Comparison of ENCODE assay signal across 17 cellular contexts in genomic region chr11:75762885-75763284, GRCh38. TPM values are rescaled to one million over a fixed set of nuclear protein-coding genes. Genes with fewer than 3 reads are reported as not detected.
DNase-seq lines count a peak whose midpoint lies in the region; ATAC-seq and TF ChIP-seq lines count a peak whose summit lies in the region.
"Had no signal": no experiment of that assay in that cellular context is flagged by ENCODE, and none has a peak within 500 bp of the region (broad histone marks: within the 10 kb centered on the region; RNA-seq: fewer than 3 reads in every experiment).

No MANE protein-coding gene starts in this region.

- no peaks in the 10 kb centered on the region for H3K9me3 ChIP-seq in adipocyte (ENCODE audit: control insufficient read depth, low read length)
- H3K9me3 ChIP-seq in liver (ENCODE audit: control insufficient read depth in 4 of 4, low read length in 3 of 4), result no peaks in the 10 kb centered on the region
- H3K9me3 ChIP-seq in upper lobe of right lung, result no peaks in the 10 kb centered on the region
- H3K9me3 ChIP-seq: breast epithelium, pancreas, uterus had no signal

- no peaks in the 10 kb centered on the region for H3K36me3 ChIP-seq in adipocyte (ENCODE audit: control insufficient read depth, insufficient read depth, low read length, severe bottlenecking)
- H3K36me3 ChIP-seq in liver (ENCODE audit: control insufficient read depth in 4 of 4, insufficient read depth in 3 of 4, low read depth in 1 of 4, low read length in 3 of 4), result no peaks in the 10 kb centered on the region
- no peaks in the 10 kb centered on the region for H3K36me3 ChIP-seq in upper lobe of right lung
- H3K36me3 ChIP-seq: breast epithelium, pancreas, uterus had no signal

- 26% methylated on average over 2 of the region's 2 CpGs for WGBS in liver

- H3K4me1 ChIP-seq in adipocyte (ENCODE audit: control insufficient read depth, insufficient read depth, low read length) (peaks cover 71% of the 10 kb centered on the region), liver (ENCODE audit: control insufficient read depth in 4 of 4, insufficient read depth in 4 of 4, low read length in 3 of 4) (peaks cover 16 to 51% (median 37%) of the 10 kb centered on the region in 4 donors), upper lobe of right lung (peaks cover under 1% of the 10 kb centered on the region)

- no peaks in the 10 kb centered on the region for H3K36me3 Mint-ChIP-seq in natural killer cell treated with Interleukin-12 subunit alpha and Interleukin-12 subunit beta and Interleukin-15 and Interleukin-18, amount 100 ng/mL, for 72 hours
- no peaks in the 10 kb centered on the region for H3K36me3 Mint-ChIP-seq in natural killer cell

- H3K27me3 ChIP-seq in adipocyte (replicated peaks; ENCODE audit: control insufficient read depth, insufficient read depth, low read length) (no peaks in the 10 kb centered on the region), liver (ENCODE audit: control insufficient read depth in 4 of 4, insufficient read depth in 4 of 4, low read length in 3 of 4) (no peaks in the 10 kb centered on the region), upper lobe of right lung (no peaks in the 10 kb centered on the region)
- H3K27me3 ChIP-seq: breast epithelium, pancreas, uterus had no signal

- peak overlapping the region; percentile 72 for H3K9ac ChIP-seq in adipocyte (ENCODE audit: low read length)
- no peak overlapping the region for H3K9ac ChIP-seq in liver (ENCODE audit: low read depth in 1 of 2, low read length in 2 of 2)

- H3K4me3 ChIP-seq in adipocyte (ENCODE audit: low read length) (peak overlapping the region; percentile 22), liver (ENCODE audit: low read depth in 1 of 3, low read length in 3 of 3) (no peak overlapping the region), upper lobe of right lung (no peak overlapping the region)
- H3K4me3 ChIP-seq: breast epithelium, pancreas, uterus had no signal

- no peak overlapping the region for H3K27ac Mint-ChIP-seq in natural killer cell treated with Interleukin-12 subunit alpha and Interleukin-12 subunit beta and Interleukin-15 and Interleukin-18, amount 100 ng/mL, for 72 hours
- no peak overlapping the region for H3K27ac Mint-ChIP-seq in natural killer cell
- H3K27ac Mint-ChIP-seq: activated CD8-positive, alpha-beta T cell treated with anti-CD3 and anti-CD28 coated beads for 36 hours had no signal

- peak overlapping the region; percentile 45 to 75 for H3K27ac ChIP-seq in liver (ENCODE audit: low read depth in 1 of 2, low read length in 2 of 2)
- no peak overlapping the region for H3K27ac ChIP-seq in upper lobe of right lung
- H3K27ac ChIP-seq: breast epithelium, pancreas, uterus had no signal

- intact Hi-C loops in natural killer cell (cut with micrococcal nuclease), result no loop called here
- intact Hi-C loops in upper lobe of right lung (cut with DNase I), result no loop called here

- peaks cover 12 to 16% of the 10 kb centered on the region in 2 donors for H3K4me1 Mint-ChIP-seq in natural killer cell treated with Interleukin-12 subunit alpha and Interleukin-12 subunit beta and Interleukin-15 and Interleukin-18, amount 100 ng/mL, for 72 hours (ENCODE audit: low read depth in 2 of 2)
- peaks cover 3 to 8% of the 10 kb centered on the region in 2 donors for H3K4me1 Mint-ChIP-seq in natural killer cell

- ATAC-seq in natural killer cell treated with Interleukin-12 subunit alpha and Interleukin-12 subunit beta and Interleukin-15 and Interleukin-18, amount 100 ng/mL, for 72 hours, result no peak
- ATAC-seq in natural killer cell (no peak), upper lobe of right lung (peak; percentile 67), GM21367 (IDR thresholded peaks at IDR 0.05; ENCODE audit: unreplicated experiment) (no peak)
- ATAC-seq: activated CD8-positive, alpha-beta T cell treated with anti-CD3 and anti-CD28 coated beads for 36 hours had no signal

- H3K4me3 Mint-ChIP-seq in natural killer cell treated with Interleukin-12 subunit alpha and Interleukin-12 subunit beta and Interleukin-15 and Interleukin-18, amount 100 ng/mL, for 72 hours, result no peak overlapping the region
- no peak overlapping the region for H3K4me3 Mint-ChIP-seq in natural killer cell
- H3K4me3 Mint-ChIP-seq: activated CD8-positive, alpha-beta T cell treated with anti-CD3 and anti-CD28 coated beads for 36 hours had no signal

- TF ChIP-seq RAD21 in liver (IDR thresholded peaks at IDR 0.05), result peak; percentile 36 to 50

- TF ChIP-seq CTCF in natural killer cell (IDR thresholded peaks at IDR 0.05) (no peak), liver (IDR thresholded peaks at IDR 0.05; ENCODE audit: low read depth, low read length, missing input control) (no peak), upper lobe of right lung (IDR thresholded peaks at IDR 0.05) (no peak)

- peak; percentile 28 for DNase-seq in natural killer cell treated with Interleukin-12 subunit alpha and Interleukin-12 subunit beta and Interleukin-15 and Interleukin-18, amount 100 ng/mL, for 72 hours (ENCODE audit: low spot score)
- DNase-seq in natural killer cell, result no peak
- DNase-seq in adipocyte (ENCODE audit: low read depth), result peak; percentile 93
- no peak for DNase-seq in upper lobe of right lung
- no peak for DNase-seq in iPS-NIHi7 (ENCODE audit: extremely low spot score)
- DNase-seq in NCI-H1930 (lab: John Stamatoyannopoulos, UW), result no peak
- DNase-seq: activated CD8-positive, alpha-beta T cell treated with anti-CD3 and anti-CD28 coated beads for 36 hours; activated effector memory CD4-positive, alpha-beta T cell treated with anti-CD3 and anti-CD28 coated beads, Interleukin-2, amount 50 U/mL, for 16 hours; DND-41; H7; hypothalamus; pancreas; uterus had no signal

- no peaks in the 10 kb centered on the region for H3K9me3 Mint-ChIP-seq in natural killer cell treated with Interleukin-12 subunit alpha and Interleukin-12 subunit beta and Interleukin-15 and Interleukin-18, amount 100 ng/mL, for 72 hours
- no peaks in the 10 kb centered on the region for H3K9me3 Mint-ChIP-seq in natural killer cell
- H3K9me3 Mint-ChIP-seq: activated CD8-positive, alpha-beta T cell treated with anti-CD3 and anti-CD28 coated beads for 36 hours had no signal

- H3K27me3 Mint-ChIP-seq in natural killer cell treated with Interleukin-12 subunit alpha and Interleukin-12 subunit beta and Interleukin-15 and Interleukin-18, amount 100 ng/mL, for 72 hours, result peaks cover 8 to 15% of the 10 kb centered on the region in 2 donors
- peaks cover 18% of the 10 kb centered on the region in 2 donors for H3K27me3 Mint-ChIP-seq in natural killer cell (ENCODE audit: low read depth in 2 of 2)

TF ChIP-seq in liver, 16 proteins besides CTCF, POLR2A, EP300 and RAD21 (continues in another document):
- peak; percentile 55 for TF ChIP-seq SP1 (IDR thresholded peaks at IDR 0.05)
- no peak for TF ChIP-seq REST (IDR thresholded peaks at IDR 0.05)
- peak; percentile 59 to 69 for TF ChIP-seq RXRA (IDR thresholded peaks at IDR 0.05)
- peak; percentile 69 for TF ChIP-seq FOXA2 (IDR thresholded peaks at IDR 0.05)
- peak; percentile 70 to 84 for TF ChIP-seq HNF4A (conservative IDR thresholded peaks at IDR 0.05)
- no peak for TF ChIP-seq NR2F2 (IDR thresholded peaks at IDR 0.05)
- peak in 1 of 2 donors; percentile 80 for TF ChIP-seq JUND (IDR thresholded peaks at IDR 0.05)
- peak; percentile 28 for TF ChIP-seq MAX (IDR thresholded peaks at IDR 0.05)
- no peak for TF ChIP-seq GABPA (IDR thresholded peaks at IDR 0.05 in 1 of 2, conservative IDR thresholded peaks at IDR 0.05 in 1 of 2)
- TF ChIP-seq YY1 (IDR thresholded peaks at IDR 0.05), result peak; percentile 40
- no peak for TF ChIP-seq EGR1 (IDR thresholded peaks at IDR 0.05; ENCODE audit: low read depth in 2 of 2)

RNA-seq across cellular contexts. Expression of gene DGAT2, which starts 5.7 kb away (rescaled TPM):
- 1 to 10 TPM in 1 of 2 donors, under 1 TPM in 1; 1.00 to 3.1 TPM for total RNA-seq in natural killer cell treated with Interleukin-12 subunit alpha and Interleukin-12 subunit beta and Interleukin-15 and Interleukin-18, amount 100 ng/mL, for 72 hours
- total RNA-seq in natural killer cell (1 to 10 TPM in 1 of 3 donors, under 1 TPM in 2; 0.24 to 2.8 (median 0.75) TPM), liver (100 to 1,000 TPM in 1 of 2 donors, 10 to 100 TPM in 1; 64.0 to 151 TPM), upper lobe of right lung (6.2 TPM)
- polyA plus RNA-seq in liver, result 100 to 1,000 TPM in 1 of 2 donors, 10 to 100 TPM in 1; 57.2 to 152 TPM

RNA-seq across cellular contexts. Expression of gene MOGAT2, which starts 45.2 kb away (rescaled TPM):
- not detected for total RNA-seq in natural killer cell treated with Interleukin-12 subunit alpha and Interleukin-12 subunit beta and Interleukin-15 and Interleukin-18, amount 100 ng/mL, for 72 hours
- not detected for total RNA-seq in natural killer cell
- total RNA-seq in liver, result 10 to 100 TPM in 1 of 2 donors, 1 to 10 TPM in 1; 1.0 to 92.4 TPM
- polyA plus RNA-seq in liver, result 10 to 100 TPM; 24.3 to 50.9 TPM
- total RNA-seq in upper lobe of right lung, result not detected
- total RNA-seq: activated CD8-positive, alpha-beta T cell treated with anti-CD3 and anti-CD28 coated beads for 36 hours; H7; RPMI7951 had no signal

RNA-seq across cellular contexts. Expression of gene UVRAG, which starts 52.1 kb away (rescaled TPM):
- 10 to 100 TPM; 16.6 to 29.9 TPM for total RNA-seq in natural killer cell treated with Interleukin-12 subunit alpha and Interleukin-12 subunit beta and Interleukin-15 and Interleukin-18, amount 100 ng/mL, for 72 hours
- 10 to 100 TPM; 39.9 to 52.5 (median 41.4) TPM for total RNA-seq in natural killer cell
- 10 to 100 TPM; 12.1 to 15.1 TPM for total RNA-seq in liver
- 1 to 10 TPM; 4.4 to 7.9 TPM for polyA plus RNA-seq in liver
- total RNA-seq in upper lobe of right lung, result 31.0 TPM

Comparison
In these comparisons a context has a peak if more than half of its experiments do, and no peak if none do; other contexts are left out.
1. DNase-seq: peak in natural killer cell treated with Interleukin-12 subunit alpha and Interleukin-12 subunit beta and Interleukin-15 and Interleukin-18, amount 100 ng/mL, for 72 hours (single experiment) and adipocyte (single experiment); none in natural killer cell (single experiment), upper lobe of right lung (single experiment), iPS-NIHi7 (single experiment) and NCI-H1930 (0 of 2).